In genomic region chr6:68719761-68720160, GRCh38 we compare ENCODE assay signal across 39 cellular contexts.
"Had no signal": no experiment of that assay in that cellular context is flagged by ENCODE, and none has a peak within 500 bp of the region (broad histone marks: within the 10 kb centered on the region; RNA-seq: fewer than 3 reads in every experiment).

No MANE protein-coding gene starts in this region.

- H3K9me3 ChIP-seq: adrenal gland, ascending aorta, body of pancreas, breast epithelium had no signal

- ATAC-seq: activated naive CD4-positive, alpha-beta T cell treated with anti-CD3 and anti-CD28 coated beads, Interleukin-2, amount 50 U/mL, for 72 hours; activated naive CD8-positive, alpha-beta T cell treated with anti-CD3 and anti-CD28 coated beads, Interleukin-2, amount 50 U/mL, for 24 hours; activated T-cell treated with anti-CD3 and anti-CD28 coated beads, Interleukin-2, amount 50 U/mL, for 4 hours; activated T-cell treated with anti-CD3 and anti-CD28 coated beads, Interleukin-2, amount 50 U/mL, for 72 hours; activated T-helper 17 cell treated with anti-CD3 and anti-CD28 coated beads, Interleukin-2, amount 50 U/mL, for 72 hours; body of pancreas had no signal

- H3K36me3 ChIP-seq: adrenal gland, ascending aorta, brain microvascular endothelial cell, breast epithelium, cardiac muscle cell had no signal

- H3K36me3 Mint-ChIP-seq: activated naive CD4-positive, alpha-beta T cell treated with anti-CD3 and anti-CD28 coated beads, Interleukin-2, amount 10 ng/mL, durations not matched to agents 7 days and 5 days; activated naive CD4-positive, alpha-beta T cell treated with anti-CD3 and anti-CD28 coated beads, Interleukin-2, amount 50 U/mL, for 24 hours; activated naive CD4-positive, alpha-beta T cell treated with anti-CD3 and anti-CD28 coated beads, Interleukin-2, amount 50 U/mL, for 72 hours; activated naive CD8-positive, alpha-beta T cell; activated naive CD8-positive, alpha-beta T cell treated with anti-CD3 and anti-CD28 coated beads for 36 hours; activated naive CD8-positive, alpha-beta T cell treated with anti-CD3 and anti-CD28 coated beads, Interleukin-2, amount 10 ng/mL, durations not matched to agents 7 days and 5 days had no signal

- H3K4me3 Mint-ChIP-seq: activated naive CD4-positive, alpha-beta T cell treated with anti-CD3 and anti-CD28 coated beads for 36 hours; activated naive CD4-positive, alpha-beta T cell treated with anti-CD3 and anti-CD28 coated beads, Interleukin-2, amount 10 ng/mL, durations not matched to agents 7 days and 5 days; activated naive CD4-positive, alpha-beta T cell treated with anti-CD3 and anti-CD28 coated beads, Interleukin-2, amount 50 U/mL, for 24 hours; activated naive CD8-positive, alpha-beta T cell; activated naive CD8-positive, alpha-beta T cell treated with anti-CD3 and anti-CD28 coated beads for 36 hours; activated naive CD8-positive, alpha-beta T cell treated with anti-CD3 and anti-CD28 coated beads, Interleukin-2, amount 10 ng/mL, durations not matched to agents 7 days and 5 days; activated naive CD8-positive, alpha-beta T cell treated with anti-CD3 and anti-CD28 coated beads, Interleukin-2, amount 50 U/mL, for 24 hours; activated T-cell treated with anti-CD3 and anti-CD28 coated beads, Interleukin-2, amount 50 U/mL, for 24 hours; activated T-cell treated with anti-CD3 and anti-CD28 coated beads, Interleukin-2, amount 50 U/mL, for 4 hours; activated T-cell treated with anti-CD3 and anti-CD28 coated beads, Interleukin-2, amount 50 U/mL, for 72 hours; activated T-helper 1 cell treated with anti-CD3 and anti-CD28 coated beads, Interleukin-12 subunit alpha, Interleukin-12 subunit beta, Interleukin-2, Interleukin-4 antibody, amounts not matched to agents 30 ng/mL and 10 ng/mL and 1 ng/mL, durations not matched to agents 14 hours and 24 hours and 36 hours; activated T-helper 17 cell treated with anti-CD3 and anti-CD28 coated beads, Interleukin-2, amount 50 U/mL, for 72 hours; brain; central memory CD8-positive, alpha-beta T cell had no signal

- DNase-seq: activated effector memory CD4-positive, alpha-beta T cell treated with anti-CD3 and anti-CD28 coated beads, Interleukin-2, amount 50 U/mL, for 16 hours; activated effector memory CD4-positive, alpha-beta T cell treated with Interleukin-2 at 50 U/mL for 16 hours; activated gamma-delta T cell; activated gamma-delta T cell treated with Interleukin-2 at 50 U/mL for 16 hours; activated naive CD4-positive, alpha-beta T cell; activated naive CD4-positive, alpha-beta T cell treated with anti-CD3 and anti-CD28 coated beads for 36 hours; activated naive CD4-positive, alpha-beta T cell treated with anti-CD3 and anti-CD28 coated beads, Interleukin-2, amount 10 ng/mL, durations not matched to agents 7 days and 5 days; activated naive CD4-positive, alpha-beta T cell treated with anti-CD3 and anti-CD28 coated beads, Interleukin-2, amount 50 U/mL, for 16 hours; activated naive CD4-positive, alpha-beta T cell treated with Interleukin-2 at 50 U/mL for 16 hours; activated naive CD8-positive, alpha-beta T cell treated with anti-CD3 and anti-CD28 coated beads for 36 hours; activated naive CD8-positive, alpha-beta T cell treated with anti-CD3 and anti-CD28 coated beads, Interleukin-2, amount 10 ng/mL, durations not matched to agents 7 days and 5 days; activated naive CD8-positive, alpha-beta T cell treated with anti-CD3 and anti-CD28 coated beads, Interleukin-2, amount 50 U/mL, for 24 hours; activated T-cell treated with anti-CD3 and anti-CD28 coated beads, Interleukin-2, amount 50 U/mL, for 24 hours; activated T-cell treated with anti-CD3 and anti-CD28 coated beads, Interleukin-2, amount 50 U/mL, for 4 hours; activated T-cell treated with anti-CD3 and anti-CD28 coated beads, Interleukin-2, amount 50 U/mL, for 48 hours; activated T-cell treated with anti-CD3 and anti-CD28 coated beads, Interleukin-2, amount 50 U/mL, for 72 hours; adrenal gland; amniotic stem cell; amygdala; anterior cingulate cortex; aorta; body of pancreas; brain microvascular endothelial cell; caudate nucleus; central memory CD4-positive, alpha-beta T cell; cerebellar nuclear complex had no signal

- H3K4me1 ChIP-seq: adrenal gland, ascending aorta, body of pancreas, breast epithelium had no signal

- H3K27ac ChIP-seq: adrenal gland, ascending aorta, body of pancreas, brain microvascular endothelial cell, breast epithelium, cardiac muscle cell had no signal

- FAIRE-seq: astrocyte, bronchial epithelial cell had no signal

- H3K27ac Mint-ChIP-seq: activated naive CD4-positive, alpha-beta T cell treated with anti-CD3 and anti-CD28 coated beads for 36 hours; activated naive CD4-positive, alpha-beta T cell treated with anti-CD3 and anti-CD28 coated beads, Interleukin-2, amount 10 ng/mL, durations not matched to agents 7 days and 5 days; activated naive CD4-positive, alpha-beta T cell treated with anti-CD3 and anti-CD28 coated beads, Interleukin-2, amount 50 U/mL, for 24 hours; activated naive CD4-positive, alpha-beta T cell treated with anti-CD3 and anti-CD28 coated beads, Interleukin-2, amount 50 U/mL, for 72 hours; activated naive CD8-positive, alpha-beta T cell; activated naive CD8-positive, alpha-beta T cell treated with anti-CD3 and anti-CD28 coated beads for 36 hours; activated naive CD8-positive, alpha-beta T cell treated with anti-CD3 and anti-CD28 coated beads, Interleukin-2, amount 10 ng/mL, durations not matched to agents 7 days and 5 days; activated naive CD8-positive, alpha-beta T cell treated with anti-CD3 and anti-CD28 coated beads, Interleukin-2, amount 50 U/mL, for 24 hours; activated T-cell treated with anti-CD3 and anti-CD28 coated beads, Interleukin-2, amount 50 U/mL, for 24 hours; activated T-cell treated with anti-CD3 and anti-CD28 coated beads, Interleukin-2, amount 50 U/mL, for 72 hours; activated T-helper 1 cell treated with anti-CD3 and anti-CD28 coated beads, Interleukin-12 subunit alpha, Interleukin-12 subunit beta, Interleukin-2, Interleukin-4 antibody, amounts not matched to agents 30 ng/mL and 10 ng/mL and 1 ng/mL, durations not matched to agents 14 hours and 24 hours and 36 hours; activated T-helper 17 cell treated with anti-CD3 and anti-CD28 coated beads, Interleukin-2, amount 50 U/mL, for 72 hours; activated T-helper 2 cell treated with anti-CD3 and anti-CD28 coated beads, Interferon-gamma antibody, Interleukin-2, Interleukin-4, amounts not matched to agents 10 μg/mL and 5 μg/mL and 100 μg/mL, durations not matched to agents 14 hours and 24 hours and 36 hours had no signal

- H3K27me3 ChIP-seq: adrenal gland, ascending aorta, body of pancreas, brain microvascular endothelial cell, breast epithelium, cardiac muscle cell had no signal

- H3K9me3 Mint-ChIP-seq: activated naive CD4-positive, alpha-beta T cell treated with anti-CD3 and anti-CD28 coated beads for 36 hours; activated naive CD4-positive, alpha-beta T cell treated with anti-CD3 and anti-CD28 coated beads, Interleukin-2, amount 10 ng/mL, durations not matched to agents 7 days and 5 days; activated naive CD4-positive, alpha-beta T cell treated with anti-CD3 and anti-CD28 coated beads, Interleukin-2, amount 50 U/mL, for 24 hours; activated naive CD8-positive, alpha-beta T cell treated with anti-CD3 and anti-CD28 coated beads for 36 hours; activated naive CD8-positive, alpha-beta T cell treated with anti-CD3 and anti-CD28 coated beads, Interleukin-2, amount 10 ng/mL, durations not matched to agents 7 days and 5 days; activated naive CD8-positive, alpha-beta T cell treated with anti-CD3 and anti-CD28 coated beads, Interleukin-2, amount 50 U/mL, for 24 hours; activated T-cell treated with anti-CD3 and anti-CD28 coated beads, Interleukin-2, amount 50 U/mL, for 24 hours; activated T-cell treated with anti-CD3 and anti-CD28 coated beads, Interleukin-2, amount 50 U/mL, for 4 hours; activated T-helper 2 cell treated with anti-CD3 and anti-CD28 coated beads, Interferon-gamma antibody, Interleukin-2, Interleukin-4, amounts not matched to agents 10 μg/mL and 5 μg/mL and 100 μg/mL, durations not matched to agents 14 hours and 24 hours and 36 hours had no signal

- H3K27me3 Mint-ChIP-seq: activated naive CD4-positive, alpha-beta T cell treated with anti-CD3 and anti-CD28 coated beads, Interleukin-2, amount 10 ng/mL, durations not matched to agents 7 days and 5 days; activated naive CD4-positive, alpha-beta T cell treated with anti-CD3 and anti-CD28 coated beads, Interleukin-2, amount 50 U/mL, for 24 hours; activated naive CD8-positive, alpha-beta T cell; activated naive CD8-positive, alpha-beta T cell treated with anti-CD3 and anti-CD28 coated beads, Interleukin-2, amount 50 U/mL, for 24 hours; activated T-cell treated with anti-CD3 and anti-CD28 coated beads, Interleukin-2, amount 50 U/mL, for 24 hours; brain; central memory CD8-positive, alpha-beta T cell had no signal

- H3K4me1 Mint-ChIP-seq: activated naive CD4-positive, alpha-beta T cell treated with anti-CD3 and anti-CD28 coated beads, Interleukin-2, amount 10 ng/mL, durations not matched to agents 7 days and 5 days; activated naive CD4-positive, alpha-beta T cell treated with anti-CD3 and anti-CD28 coated beads, Interleukin-2, amount 50 U/mL, for 24 hours; activated naive CD8-positive, alpha-beta T cell treated with anti-CD3 and anti-CD28 coated beads for 36 hours; activated naive CD8-positive, alpha-beta T cell treated with anti-CD3 and anti-CD28 coated beads, Interleukin-2, amount 10 ng/mL, durations not matched to agents 7 days and 5 days; activated naive CD8-positive, alpha-beta T cell treated with anti-CD3 and anti-CD28 coated beads, Interleukin-2, amount 50 U/mL, for 24 hours; activated T-helper 17 cell treated with anti-CD3 and anti-CD28 coated beads, Interleukin-2, amount 50 U/mL, for 72 hours; central memory CD8-positive, alpha-beta T cell had no signal

- H3K4me3 ChIP-seq: adrenal gland, ascending aorta, body of pancreas, breast epithelium, cardiac muscle cell had no signal
